Comparison of ENCODE assay signal across 17 cellular contexts in genomic region chr3:61996351-61996750, GRCh38.
DNase-seq lines count a peak whose midpoint lies in the region; ATAC-seq and TF ChIP-seq lines count a peak whose summit lies in the region.
"Had no signal": no experiment of that assay in that cellular context is flagged by ENCODE, and none has a peak within 500 bp of the region (broad histone marks: within the 10 kb centered on the region; RNA-seq: fewer than 3 reads in every experiment).

No MANE protein-coding gene starts in this region.

- no peaks in the 10 kb centered on the region for H3K27me3 Mint-ChIP-seq in MCF 10A (ENCODE audit: insufficient read depth, unreplicated experiment)
- H3K27me3 Mint-ChIP-seq in endodermal cell (ENCODE audit: insufficient read depth), result peaks cover 11% of the 10 kb centered on the region

- no peaks in the 10 kb centered on the region for H3K27me3 ChIP-seq in breast epithelium
- peaks cover 5% of the 10 kb centered on the region for H3K27me3 ChIP-seq in endodermal cell (ENCODE audit: control insufficient read depth, insufficient read depth, low read length, poor library complexity, severe bottlenecking)
- H3K27me3 ChIP-seq in smooth muscle cell (ENCODE audit: low read depth), result no peaks in the 10 kb centered on the region
- no peaks in the 10 kb centered on the region for H3K27me3 ChIP-seq in transverse colon

- H4K20me1 ChIP-seq in smooth muscle cell (ENCODE audit: low read depth), result peaks cover 26% of the 10 kb centered on the region

- no peaks in the 10 kb centered on the region for H3K79me2 ChIP-seq in smooth muscle cell (ENCODE audit: low read depth)

- H2AFZ ChIP-seq in smooth muscle cell (ENCODE audit: low read depth), result no peak overlapping the region

- POLR2A ChIA-PET in MCF 10A (lab: Yijun Ruan, JAX), result interaction anchor here (0.6 kb wide), 1 partner anchor 11 kb away, joined by 3 read pairs; no protein-coding TSS in a partner anchor

- no peak for TF ChIP-seq CTCF in MCF 10A (IDR thresholded peaks at IDR 0.05; ENCODE audit: unreplicated experiment)
- no peak for TF ChIP-seq CTCF in breast epithelium (IDR thresholded peaks at IDR 0.05)
- TF ChIP-seq CTCF in endodermal cell (conservative IDR thresholded peaks at IDR 0.05), result no peak
- no peak for TF ChIP-seq CTCF in smooth muscle cell (IDR thresholded peaks at IDR 0.05; ENCODE audit: borderline replicate concordance, insufficient read depth, poor library complexity, severe bottlenecking)
- no peak for TF ChIP-seq CTCF in transverse colon (IDR thresholded peaks at IDR 0.05)

- H3K4me1 ChIP-seq in breast epithelium (no peaks in the 10 kb centered on the region), endodermal cell (ENCODE audit: control insufficient read depth, insufficient read depth, low read length) (peaks cover 4% of the 10 kb centered on the region), smooth muscle cell (ENCODE audit: low read depth) (peaks cover 9% of the 10 kb centered on the region), transverse colon (peaks cover 0 to 4% (median 3%) of the 10 kb centered on the region in 4 donors)

- H3K27ac ChIP-seq in breast epithelium (no peak overlapping the region), endodermal cell (ENCODE audit: low read depth, low read length) (no peak overlapping the region), smooth muscle cell (ENCODE audit: low read depth) (no peak overlapping the region), transverse colon (no peak overlapping the region)
- H3K27ac ChIP-seq: KMS-11 had no signal

- 86 to 100% methylated on average over 1 of the region's 1 CpG for WGBS in endodermal cell (ENCODE audit: insufficient coverage in 1 of 2, insufficient read length in 1 of 2), 2 experiments
- 41% methylated on average over 1 of the region's 1 CpG for WGBS in smooth muscle cell (ENCODE audit: low lambda C conversion rate)
- 30 to 48% methylated on average over 1 of the region's 1 CpG for WGBS in transverse colon (ENCODE audit: low coverage in 1 of 2), 2 donors

- CTCF ChIA-PET in MCF 10A (lab: Yijun Ruan, JAX), result interaction anchor here (1.1 kb wide), 1 partner anchor 138 kb away, joined by 8 read pairs; no protein-coding TSS in a partner anchor

- no peaks in the 10 kb centered on the region for H3F3A ChIP-seq in smooth muscle cell (ENCODE audit: low read depth)

- no TSS peak for BruUV-seq in MCF 10A (replicated peaks; lab: Mats Ljungman, UMichigan)

- H3K36me3 ChIP-seq in breast epithelium (no peaks in the 10 kb centered on the region), endodermal cell (ENCODE audit: control insufficient read depth, insufficient read depth, low read length) (no peaks in the 10 kb centered on the region), smooth muscle cell (ENCODE audit: low read depth) (no peaks in the 10 kb centered on the region), transverse colon (no peaks in the 10 kb centered on the region)

- no peak overlapping the region for H3K4me3 Mint-ChIP-seq in MCF 10A (ENCODE audit: unreplicated experiment)
- H3K4me3 Mint-ChIP-seq in endodermal cell, result no peak overlapping the region

- H3K9me3 ChIP-seq in breast epithelium (no peaks in the 10 kb centered on the region), endodermal cell (ENCODE audit: control insufficient read depth, low read length) (no peaks in the 10 kb centered on the region), smooth muscle cell (replicated peaks; ENCODE audit: low read depth) (no peaks in the 10 kb centered on the region), transverse colon (no peaks in the 10 kb centered on the region)

- H3K4me3 ChIP-seq in breast epithelium (no peak overlapping the region), endodermal cell (ENCODE audit: low read length) (no peak overlapping the region), smooth muscle cell (no peak overlapping the region), transverse colon (no peak overlapping the region)

- peaks cover 23% of the 10 kb centered on the region for H3K36me3 Mint-ChIP-seq in MCF 10A (ENCODE audit: insufficient read depth, unreplicated experiment)
- H3K36me3 Mint-ChIP-seq in endodermal cell (ENCODE audit: low read depth), result peaks cover 14% of the 10 kb centered on the region
- H3K36me3 Mint-ChIP-seq in activated naive CD4-positive, alpha-beta T cell treated with anti-CD3 and anti-CD28 coated beads, Interleukin-2, amount 50 U/mL, for 72 hours, result no peaks in the 10 kb centered on the region

- ATAC-seq in activated naive CD4-positive, alpha-beta T cell treated with anti-CD3 and anti-CD28 coated beads, Interleukin-2, amount 50 U/mL, for 72 hours, result no peak
- no peak for ATAC-seq in HG03175 (IDR thresholded peaks at IDR 0.05; ENCODE audit: unreplicated experiment)
- ATAC-seq: HepG2, PC-3 had no signal

- in situ Hi-C loops in transverse colon (cut with MboI; ENCODE audit: low pct_ligation_motif_present in 1 of 4, low pct_unique_long_range_greater_than_20kb in 1 of 4, low sequenced_read_pairs in 3 of 4), result no loop called here

- intact Hi-C loops in MCF 10A (cut with micrococcal nuclease), result no loop called here
- intact Hi-C loops in breast epithelium (cut with DNase I; ENCODE audit: low total_unique reads), result loop anchor here (5.0 kb wide), 1 partner anchor 1399 kb away; no protein-coding TSS in a partner anchor
- intact Hi-C loops in transverse colon (cut with DNase I; ENCODE audit: low total_unique reads), result no loop called here

- H3K4me1 Mint-ChIP-seq in MCF 10A (ENCODE audit: insufficient read depth, unreplicated experiment), result peaks cover 26% of the 10 kb centered on the region
- peaks cover 21% of the 10 kb centered on the region for H3K4me1 Mint-ChIP-seq in endodermal cell

- TF ChIP-seq POLR2A in breast epithelium (IDR thresholded peaks at IDR 0.05) (no peak), transverse colon (IDR thresholded peaks at IDR 0.05) (no peak)

- H3K27ac Mint-ChIP-seq in MCF 10A (ENCODE audit: low read depth, unreplicated experiment), result peak overlapping the region; percentile 68
- peak overlapping the region; percentile 48 for H3K27ac Mint-ChIP-seq in endodermal cell
- H3K27ac Mint-ChIP-seq in activated naive CD4-positive, alpha-beta T cell treated with anti-CD3 and anti-CD28 coated beads, Interleukin-2, amount 50 U/mL, for 72 hours, result no peak overlapping the region

- no peak for TF ChIP-seq EP300 in transverse colon (IDR thresholded peaks at IDR 0.05; ENCODE audit: low read depth)

- peaks cover 7% of the 10 kb centered on the region for H3K9me3 Mint-ChIP-seq in MCF 10A (ENCODE audit: unreplicated experiment)
- no peaks in the 10 kb centered on the region for H3K9me3 Mint-ChIP-seq in endodermal cell
- peaks cover 5 to 6% of the 10 kb centered on the region in 2 donors for H3K9me3 Mint-ChIP-seq in activated naive CD4-positive, alpha-beta T cell treated with anti-CD3 and anti-CD28 coated beads, Interleukin-2, amount 50 U/mL, for 72 hours

- H3K9ac ChIP-seq in endodermal cell (ENCODE audit: extremely low read depth, low read length, poor library complexity, severe bottlenecking) (no peak overlapping the region), smooth muscle cell (ENCODE audit: low read depth) (no peak overlapping the region)
- H3K9ac ChIP-seq: KMS-11 had no signal

- peak overlapping the region; percentile 30 for H3K4me2 ChIP-seq in smooth muscle cell
- H3K4me2 ChIP-seq: KMS-11 had no signal

- DNase-seq in MCF 10A (ENCODE audit: unreplicated experiment) (peak; percentile 74), breast epithelium (ENCODE audit: low spot score in 2 of 2) (no peak), NCI-H1930 (lab: John Stamatoyannopoulos, UW) (peak; percentile 29 to 56), endodermal cell (no peak), smooth muscle cell (lab: John Stamatoyannopoulos, UW; ENCODE audit: unreplicated experiment) (no peak), transverse colon (no peak)
- no peak for DNase-seq in activated naive CD4-positive, alpha-beta T cell treated with anti-CD3 and anti-CD28 coated beads, Interleukin-2, amount 50 U/mL, for 72 hours (ENCODE audit: low spot score in 2 of 2)
- DNase-seq: DND-41, MM.1S, NCI-H1092 treated with DMSO at 0.1 percent for 48 hours, NCI-H2107, NCI-H345, NCI-H526 treated with DMSO at 0.1 percent for 48 hours, PC-3 had no signal

Comparison
In these comparisons a context has a peak if more than half of its experiments do, and no peak if none do; other contexts are left out.
1. DNase-seq: peak in MCF 10A (single experiment) and NCI-H1930 (2 of 2); none in breast epithelium (0 of 2), endodermal cell (single experiment), smooth muscle cell (single experiment), activated naive CD4-positive, alpha-beta T cell treated with anti-CD3 and anti-CD28 coated beads, Interleukin-2, amount 50 U/mL, for 72 hours (0 of 2) and transverse colon (single experiment).
2. H3K27ac Mint-ChIP-seq: peak in MCF 10A (single experiment) and endodermal cell (single experiment); none in activated naive CD4-positive, alpha-beta T cell treated with anti-CD3 and anti-CD28 coated beads, Interleukin-2, amount 50 U/mL, for 72 hours (0 of 2).